In genomic region chr5:66596791-66597757, GRCh38 we compare ENCODE assay signal across 8 cellular contexts. TPM values are rescaled to one million over a fixed set of nuclear protein-coding genes. Genes with fewer than 3 reads are reported as not detected.
DNase-seq lines count a peak whose midpoint lies in the region; ATAC-seq, FAIRE-seq and TF ChIP-seq lines count a peak whose summit lies in the region.

No MANE protein-coding gene starts in this region.

- POLR2A ChIA-PET in AG04449 (lab: Yijun Ruan, JAX): no interaction called here

- no peaks in the 10 kb centered on the region for H3K9me3 ChIP-seq in RWPE2 (ENCODE audit: severe bottlenecking)
- H3K9me3 ChIP-seq in ectodermal cell (ENCODE audit: control insufficient read depth, low read length): no peaks in the 10 kb centered on the region
- H3K9me3 ChIP-seq in lung (ENCODE audit: control insufficient read depth in 2 of 2, insufficient read depth in 1 of 2, low read length in 1 of 2): no peaks in the 10 kb centered on the region
- no peaks in the 10 kb centered on the region for H3K9me3 ChIP-seq in thymus (ENCODE audit: control insufficient read depth)

- 2% methylated on average over 76 of the region's 76 CpGs for WGBS in ectodermal cell, 2 experiments
- WGBS in lung, 2 donors: 1% methylated on average over 61 to 76 of the region's 76 CpGs
- WGBS in thymus: under 1% methylated on average over 76 of the region's 76 CpGs

- ATAC-seq in HG03354 (IDR thresholded peaks at IDR 0.05; ENCODE audit: poor library complexity, severe bottlenecking, unreplicated experiment): peak; percentile 11
- peak; percentile 44 for ATAC-seq in RWPE2 (ENCODE audit: low read depth)
- peak; percentile 22 for ATAC-seq in lung (ENCODE audit: insufficient read depth, low FRiP score)

- FAIRE-seq in GM12892 (lab: Jason Lieb, UNC): no peak

- H3K36me3 ChIP-seq in RWPE2 (ENCODE audit: low read depth): no peaks in the 10 kb centered on the region
- H3K36me3 ChIP-seq in ectodermal cell (ENCODE audit: control insufficient read depth, insufficient read depth, low read length): no peaks in the 10 kb centered on the region
- no peaks in the 10 kb centered on the region for H3K36me3 ChIP-seq in lung (ENCODE audit: control insufficient read depth in 2 of 2, insufficient read depth in 2 of 2, low read length in 2 of 2)
- H3K36me3 ChIP-seq in thymus (ENCODE audit: control insufficient read depth, insufficient read depth): no peaks in the 10 kb centered on the region

- TF ChIP-seq CTCF in AG04449 (IDR thresholded peaks at IDR 0.05; ENCODE audit: insufficient read depth, low read length, missing control alignments) (no peak), RWPE2 (IDR thresholded peaks at IDR 0.05; ENCODE audit: poor library complexity, severe bottlenecking) (peak; percentile 26), lung (IDR thresholded peaks at IDR 0.05; ENCODE audit: control extremely low read depth, extremely low read depth) (no peak)

- H3K27me3 ChIP-seq in RWPE2 (ENCODE audit: insufficient read depth, poor library complexity, severe bottlenecking) (peaks cover 26% of the 10 kb centered on the region), ectodermal cell (ENCODE audit: control insufficient read depth, insufficient read depth, low read length, poor library complexity, severe bottlenecking) (peaks cover 72% of the 10 kb centered on the region), lung (ENCODE audit: control insufficient read depth, insufficient read depth) (no peaks in the 10 kb centered on the region), thymus (ENCODE audit: control insufficient read depth, insufficient read depth) (peaks cover 11% of the 10 kb centered on the region)

- CTCF ChIA-PET in AG04449 (lab: Yijun Ruan, JAX): no interaction called here

- H3K27ac ChIP-seq in RWPE2 (ENCODE audit: poor library complexity, severe bottlenecking) (no peak overlapping the region), ectodermal cell (ENCODE audit: insufficient read depth, low read depth, low read length, poor library complexity, severe bottlenecking) (no peak overlapping the region), lung (ENCODE audit: low read depth in 1 of 2, low read length in 1 of 2) (peak overlapping the region; percentile 3 to 79), thymus (ENCODE audit: low read depth) (peak overlapping the region; percentile 72)

- H3K4me3 ChIP-seq in AG04449 (ENCODE audit: low read depth, low read length) (peak overlapping the region; percentile 58), RWPE2 (ENCODE audit: severe bottlenecking) (peak overlapping the region; percentile 55), ectodermal cell (ENCODE audit: insufficient read depth, low read depth, low read length) (peak overlapping the region; percentile 73), lung (peak overlapping the region; percentile 63), thymus (ENCODE audit: low read length) (peak overlapping the region; percentile 62)

- no peak for DNase-seq in AG04449 (ENCODE audit: low read depth, low spot score)
- DNase-seq in GM12892 (ENCODE audit: insufficient read length): peak; percentile 20
- DNase-seq in RWPE2 (ENCODE audit: low spot score): peak; percentile 56
- DNase-seq in lung (ENCODE audit: low spot score): peak; percentile 52
- no peak for DNase-seq in inferior parietal cortex (ENCODE audit: extremely low spot score)

- H3K4me1 ChIP-seq in RWPE2 (ENCODE audit: insufficient read depth, poor library complexity, severe bottlenecking): no peaks in the 10 kb centered on the region
- peaks cover 4% of the 10 kb centered on the region for H3K4me1 ChIP-seq in ectodermal cell (ENCODE audit: control insufficient read depth, insufficient read depth, low read length)
- H3K4me1 ChIP-seq in lung (ENCODE audit: control insufficient read depth in 2 of 2, insufficient read depth in 2 of 2, low read length in 2 of 2): peaks cover 6 to 7% of the 10 kb centered on the region in 2 donors
- H3K4me1 ChIP-seq in thymus (ENCODE audit: control insufficient read depth, insufficient read depth, low read length): peaks cover 7% of the 10 kb centered on the region

- no peak for TF ChIP-seq POLR2A in GM12892 (IDR thresholded peaks at IDR 0.05; ENCODE audit: low read depth, low read length)

RNA-seq across cellular contexts. Expression of gene MAST4, which starts 0.9 kb away (rescaled TPM):
- 0.74 TPM for polyA plus RNA-seq in GM12892 (2012; ENCODE audit: missing spikeins)
- 2.9 TPM for polyA plus RNA-seq in ectodermal cell (2013, experiment 1 of 4)
- polyA plus RNA-seq in ectodermal cell (2013, experiment 2 of 4): 3.0 TPM
- polyA plus RNA-seq in ectodermal cell (2013, experiment 3 of 4): 1.8 TPM
- polyA plus RNA-seq in ectodermal cell (2013, experiment 4 of 4): 3.9 TPM
- total RNA-seq in lung: 100 to 1,000 TPM in 1 of 2 donors, 10 to 100 TPM in 1; 72.9 to 153 TPM
- polyA plus RNA-seq in lung: 10 to 100 TPM; 13.9 to 19.5 TPM
- polyA plus RNA-seq in thymus: 18.8 TPM

Comparison
In these comparisons a context has a peak if more than half of its experiments do, and no peak if none do; other contexts are left out.
1. DNase-seq: peak in GM12892 (single experiment), RWPE2 (single experiment) and lung (single experiment); none in AG04449 (single experiment) and inferior parietal cortex (single experiment).
2. H3K27ac ChIP-seq: peak in lung (2 of 2) and thymus (single experiment); none in RWPE2 (single experiment) and ectodermal cell (single experiment).
3. Peak in every context shown above with its lines, with median percentiles within 50 percentile points of each other: H3K4me3 ChIP-seq and ATAC-seq.